ENCODE assay signal across 9 cellular contexts in genomic region chr4:7960790-7961655, GRCh38. TPM values are rescaled to one million over a fixed set of nuclear protein-coding genes. Genes with fewer than 3 reads are reported as not detected.
DNase-seq lines count a peak whose midpoint lies in the region; ATAC-seq, FAIRE-seq and TF ChIP-seq lines count a peak whose summit lies in the region.
"Had no signal": no experiment of that assay in that cellular context is flagged by ENCODE, and none has a peak within 500 bp of the region (broad histone marks: within the 10 kb centered on the region; RNA-seq: fewer than 3 reads in every experiment).

No MANE protein-coding gene starts in this region.

- peak; percentile 89 for FAIRE-seq in bronchial epithelial cell (lab: Jason Lieb, UNC)

- peak overlapping the region; percentile 66 for H3K9ac ChIP-seq in SK-N-SH

- DNase-seq in SK-N-SH: peak; percentile 26
- DNase-seq in bronchial epithelial cell (ENCODE audit: low read depth): peak; percentile 80
- no peak for DNase-seq in natural killer cell
- peak; percentile 46 for DNase-seq in thoracic aorta (ENCODE audit: low spot score)
- DNase-seq in CD1c-positive myeloid dendritic cell (ENCODE audit: extremely low spot score): no peak
- DNase-seq in DMS53 (lab: John Stamatoyannopoulos, UW): no peak

- peaks cover 6 to 19% of the 10 kb centered on the region in 2 donors for H3K27me3 Mint-ChIP-seq in natural killer cell (ENCODE audit: low read depth in 2 of 2)

- H3F3A ChIP-seq in SK-N-SH (replicated peaks; ENCODE audit: insufficient read depth): peaks cover 29% of the 10 kb centered on the region

- ATAC-seq in GM18502 (IDR thresholded peaks at IDR 0.05; ENCODE audit: poor library complexity, unreplicated experiment): peak; percentile 72
- ATAC-seq in HG02885 (IDR thresholded peaks at IDR 0.05; ENCODE audit: poor library complexity, unreplicated experiment): peak; percentile 73
- peak in 1 of 3 donors; percentile 25 for ATAC-seq in natural killer cell
- ATAC-seq in thoracic aorta (ENCODE audit: insufficient number of reproducible peaks, low FRiP score, low read depth): peak; percentile 61

- peak overlapping the region; percentile 57 for H3K4me2 ChIP-seq in SK-N-SH

- H3K27ac Mint-ChIP-seq in natural killer cell: peak overlapping the region in 1 of 2 donors; percentile 75

- H3K27ac ChIP-seq in SK-N-SH (ENCODE audit: low read depth in 2 of 2, low read length in 1 of 2) (peak overlapping the region; percentile 51 to 92; a peak in 3 of 4 replicates), thoracic aorta (peak overlapping the region; percentile 62 to 81)
- H3K27ac ChIP-seq: SK-N-MC had no signal

- H3K4me3 ChIP-seq in SK-N-SH (ENCODE audit: low read depth in 2 of 2, low read length in 1 of 2) (no peak overlapping the region; a peak in 1 of 4 replicates), bronchial epithelial cell (ENCODE audit: low read depth, low read length) (no peak overlapping the region), thoracic aorta (peak overlapping the region; percentile 13)
- H3K4me3 ChIP-seq: SK-N-MC had no signal

- no peaks in the 10 kb centered on the region for H4K20me1 ChIP-seq in SK-N-SH (ENCODE audit: insufficient read depth)

- peak overlapping the region; percentile 66 for H3K4me3 Mint-ChIP-seq in natural killer cell

- peaks cover 2% of the 10 kb centered on the region; the same call in 1 of the 2 replicates for H3K79me2 ChIP-seq in SK-N-SH (ENCODE audit: insufficient read depth)

- H3K4me1 Mint-ChIP-seq in natural killer cell: peaks cover 28 to 45% of the 10 kb centered on the region in 2 donors

- CTCF ChIA-PET in SK-N-SH (lab: Yijun Ruan, JAX): interaction anchor here (0.9 to 1.2 kb wide), 2 partner anchors 12 to 159 kb away, joined by 3 to 4 read pairs; no protein-coding TSS in a partner anchor

- peak overlapping the region; percentile 23; the same call in 1 of the 2 replicates for H2AFZ ChIP-seq in SK-N-SH (ENCODE audit: low read depth)

- 40% methylated on average over 19 of the region's 19 CpGs for WGBS in SK-N-SH (ENCODE audit: low lambda C conversion rate)

- peak in 1 of 2 experiments; percentile 90; a peak in 3 of 4 replicates for TF ChIP-seq EP300 in SK-N-SH (IDR thresholded peaks at IDR 0.05; ENCODE audit: borderline replicate concordance in 1 of 2, low read depth in 1 of 2, low read length in 1 of 2)

- POLR2A ChIA-PET in SK-N-SH (lab: Yijun Ruan, JAX): no interaction called here

- H3K4me1 ChIP-seq in SK-N-SH (ENCODE audit: control insufficient read depth in 1 of 2, insufficient read depth in 2 of 2, low read depth in 1 of 2, low read length in 1 of 2) (peaks cover 16 to 49% of the 10 kb centered on the region in 2 experiments; a peak in 3 of 4 replicates), thoracic aorta (ENCODE audit: control insufficient read depth in 1 of 2, low read depth in 2 of 2) (peaks cover 13 to 32% of the 10 kb centered on the region in 2 donors)

- no peaks in the 10 kb centered on the region for H3K36me3 ChIP-seq in SK-N-SH (replicated peaks in 1 of 2; ENCODE audit: control insufficient read depth in 1 of 2, insufficient read depth in 2 of 2, low read length in 1 of 2)
- no peaks in the 10 kb centered on the region for H3K36me3 ChIP-seq in bronchial epithelial cell (ENCODE audit: control insufficient read depth, insufficient read depth, low read length)
- no peaks in the 10 kb centered on the region for H3K36me3 ChIP-seq in thoracic aorta

- TF ChIP-seq CTCF in SK-N-SH (IDR thresholded peaks at IDR 0.05) (no peak), bronchial epithelial cell (IDR thresholded peaks at IDR 0.05; ENCODE audit: insufficient read depth, low read length, severe bottlenecking) (no peak), natural killer cell (IDR thresholded peaks at IDR 0.05) (no peak), thoracic aorta (IDR thresholded peaks at IDR 0.05) (no peak)

- no peaks in the 10 kb centered on the region for H3K36me3 Mint-ChIP-seq in natural killer cell

- H3K27me3 ChIP-seq in SK-N-SH (ENCODE audit: insufficient read depth) (no peaks in the 10 kb centered on the region), bronchial epithelial cell (ENCODE audit: control insufficient read depth, insufficient read depth, low read length) (no peaks in the 10 kb centered on the region), thoracic aorta (replicated peaks; ENCODE audit: insufficient read depth) (no peaks in the 10 kb centered on the region)

- intact Hi-C loops in natural killer cell (cut with micrococcal nuclease): loop anchor here (2.0 kb wide), 1 partner anchor 22 kb away; the partner anchor contains the start of gene AFAP1

- H3K9me3 ChIP-seq in SK-N-SH: no peaks in the 10 kb centered on the region
- no peaks in the 10 kb centered on the region for H3K9me3 ChIP-seq in thoracic aorta

- no peaks in the 10 kb centered on the region for H3K9me3 Mint-ChIP-seq in natural killer cell

- no peak for TF ChIP-seq RAD21 in SK-N-SH (IDR thresholded peaks at IDR 0.05; ENCODE audit: low read length)

- no peaks in the 10 kb centered on the region for H3K9me2 ChIP-seq in SK-N-SH

TF ChIP-seq in SK-N-SH, 30 proteins besides CTCF, POLR2A, EP300 and RAD21 (continues in another document):
- TF ChIP-seq RXRA (IDR thresholded peaks at IDR 0.05; ENCODE audit: borderline replicate concordance, low read depth) (peak; percentile 76; the same call in 1 of the 2 replicates), TCF12 (IDR thresholded peaks at IDR 0.05) (peak; percentile 90), FOSL2 (IDR thresholded peaks at IDR 0.05; ENCODE audit: borderline replicate concordance, low read depth) (peak; percentile 25; the same call in 1 of the 2 replicates), FOXM1 (IDR thresholded peaks at IDR 0.05; ENCODE audit: low read depth) (peak; percentile 60; the same call in 1 of the 2 replicates), EZH2phosphoT487 (IDR thresholded peaks at IDR 0.05; ENCODE audit: borderline replicate concordance, low read depth) (no peak), MXI1 (IDR thresholded peaks at IDR 0.05; ENCODE audit: low read depth, low read length) (no peak), RFX5 (IDR thresholded peaks at IDR 0.05; ENCODE audit: low read length) (no peak), YY1 (IDR thresholded peaks at IDR 0.05; ENCODE audit: low read depth) (no peak), ELF1 (IDR thresholded peaks at IDR 0.05) (no peak), NRF1 (IDR thresholded peaks at IDR 0.05; ENCODE audit: low read depth, low read length) (no peak), GATA2 (CRISPR knock-in tag; IDR thresholded peaks at IDR 0.05) (no peak), MEF2A (IDR thresholded peaks at IDR 0.05; ENCODE audit: borderline replicate concordance, low read depth) (no peak; the same call in 1 of the 2 replicates), POLR2AphosphoS5 (IDR thresholded peaks at IDR 0.05; ENCODE audit: low read depth, low read length) (peak; percentile 63; the same call in 1 of the 2 replicates), MAX (IDR thresholded peaks at IDR 0.05; ENCODE audit: low read depth) (peak; percentile 77), GABPA (IDR thresholded peaks at IDR 0.05; ENCODE audit: low read depth) (no peak), RCOR1 (IDR thresholded peaks at IDR 0.05; ENCODE audit: low read length) (no peak), JUND (IDR thresholded peaks at IDR 0.05) (peak; percentile 81), TEAD4 (IDR thresholded peaks at IDR 0.05; ENCODE audit: borderline replicate concordance, insufficient read depth) (peak; percentile 77), SMC3 (IDR thresholded peaks at IDR 0.05; ENCODE audit: low read depth, low read length) (no peak)
- TF ChIP-seq, protein P1, sequence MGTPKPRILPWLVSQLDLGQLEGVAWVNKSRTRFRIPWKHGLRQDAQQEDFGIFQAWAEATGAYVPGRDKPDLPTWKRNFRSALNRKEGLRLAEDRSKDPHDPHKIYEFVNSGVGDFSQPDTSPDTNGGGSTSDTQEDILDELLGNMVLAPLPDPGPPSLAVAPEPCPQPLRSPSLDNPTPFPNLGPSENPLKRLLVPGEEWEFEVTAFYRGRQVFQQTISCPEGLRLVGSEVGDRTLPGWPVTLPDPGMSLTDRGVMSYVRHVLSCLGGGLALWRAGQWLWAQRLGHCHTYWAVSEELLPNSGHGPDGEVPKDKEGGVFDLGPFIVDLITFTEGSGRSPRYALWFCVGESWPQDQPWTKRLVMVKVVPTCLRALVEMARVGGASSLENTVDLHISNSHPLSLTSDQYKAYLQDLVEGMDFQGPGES (IDR thresholded peaks at IDR 0.05; ENCODE audit: low read depth, low read length): no peak
- TF ChIP-seq, protein P2, sequence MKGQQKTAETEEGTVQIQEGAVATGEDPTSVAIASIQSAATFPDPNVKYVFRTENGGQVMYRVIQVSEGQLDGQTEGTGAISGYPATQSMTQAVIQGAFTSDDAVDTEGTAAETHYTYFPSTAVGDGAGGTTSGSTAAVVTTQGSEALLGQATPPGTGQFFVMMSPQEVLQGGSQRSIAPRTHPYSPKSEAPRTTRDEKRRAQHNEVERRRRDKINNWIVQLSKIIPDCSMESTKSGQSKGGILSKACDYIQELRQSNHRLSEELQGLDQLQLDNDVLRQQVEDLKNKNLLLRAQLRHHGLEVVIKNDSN (IDR thresholded peaks at IDR 0.05; ENCODE audit: borderline replicate concordance, low read depth): peak; percentile 81
- TF ChIP-seq, protein P3, sequence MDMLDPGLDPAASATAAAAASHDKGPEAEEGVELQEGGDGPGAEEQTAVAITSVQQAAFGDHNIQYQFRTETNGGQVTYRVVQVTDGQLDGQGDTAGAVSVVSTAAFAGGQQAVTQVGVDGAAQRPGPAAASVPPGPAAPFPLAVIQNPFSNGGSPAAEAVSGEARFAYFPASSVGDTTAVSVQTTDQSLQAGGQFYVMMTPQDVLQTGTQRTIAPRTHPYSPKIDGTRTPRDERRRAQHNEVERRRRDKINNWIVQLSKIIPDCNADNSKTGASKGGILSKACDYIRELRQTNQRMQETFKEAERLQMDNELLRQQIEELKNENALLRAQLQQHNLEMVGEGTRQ (IDR thresholded peaks at IDR 0.05; ENCODE audit: borderline replicate concordance, low read depth, low read length): no peak

RNA-seq across cellular contexts. Expression of gene AFAP1, which starts 21.4 kb away (rescaled TPM):
- polyA plus RNA-seq in SK-N-SH (2012; rRNA removed): 40.6 and 67.9 TPM in 2 replicates
- 48.9 and 59.9 TPM in 2 replicates for polyA plus RNA-seq in SK-N-SH (2012; cell fraction: cytosol; rRNA removed)
- 89.8 and 105 TPM in 2 replicates for polyA plus RNA-seq in SK-N-SH (2012; cell fraction: nucleus; rRNA removed)
- total RNA-seq in bronchial epithelial cell (6.8 and 16.1 TPM in 2 replicates), natural killer cell (10 to 100 TPM in 1 of 3 donors, 1 to 10 TPM in 2; 4.9 to 12.5 (median 9.5) TPM), thoracic aorta (10 to 100 TPM; 32.1 to 40.1 TPM)

Comparison
In these comparisons a context has a peak if more than half of its experiments do, and no peak if none do; other contexts are left out.
1. DNase-seq: peak in SK-N-SH (single experiment), bronchial epithelial cell (single experiment) and thoracic aorta (single experiment); none in natural killer cell (single experiment), CD1c-positive myeloid dendritic cell (single experiment) and DMS53 (single experiment).